30 cellular contexts compared by ENCODE assay signal in genomic region chr7:30650455-30650854, GRCh38. TPM values are rescaled to one million over a fixed set of nuclear protein-coding genes. Genes with fewer than 3 reads are reported as not detected.
DNase-seq lines count a peak whose midpoint lies in the region; ATAC-seq and TF ChIP-seq lines count a peak whose summit lies in the region.
"Had no signal": no experiment of that assay in that cellular context is flagged by ENCODE, and none has a peak within 500 bp of the region (broad histone marks: within the 10 kb centered on the region; RNA-seq: fewer than 3 reads in every experiment).

No MANE protein-coding gene starts in this region.

- peak; percentile 41 for ATAC-seq in GM23338
- ATAC-seq in HG02938 (IDR thresholded peaks at IDR 0.05; ENCODE audit: unreplicated experiment), result no peak
- ATAC-seq: left ventricle myocardium superior; naive thymus-derived CD8-positive, alpha-beta T cell had no signal

- H4K20me1 ChIP-seq in GM23338 (replicated peaks; ENCODE audit: insufficient read depth) (peaks cover 4% of the 10 kb centered on the region; the same call in 1 of the 2 replicates), smooth muscle cell (ENCODE audit: low read depth) (no peaks in the 10 kb centered on the region)

- POLR2A ChIA-PET in CD8-positive, alpha-beta memory T cell (lab: Charles Lee), result no interaction called here

- H3K36me3 ChIP-seq in GM23338 (ENCODE audit: insufficient read depth) (no peaks in the 10 kb centered on the region), smooth muscle cell (ENCODE audit: low read depth) (no peaks in the 10 kb centered on the region)
- H3K36me3 ChIP-seq in CD8-positive, alpha-beta memory T cell (ENCODE audit: insufficient read depth, low read length), result no peaks in the 10 kb centered on the region
- H3K36me3 ChIP-seq: adrenal gland, thoracic aorta had no signal

- H3K27ac Mint-ChIP-seq in GM23338 (no peak overlapping the region), glutamatergic neuron (ENCODE audit: unreplicated experiment) (peak overlapping the region; percentile 88)
- H3K27ac Mint-ChIP-seq in CD8-positive, alpha-beta memory T cell, result no peak overlapping the region
- H3K27ac Mint-ChIP-seq: IgD-negative memory B cell; mesothelial cell of epicardium; stimulated activated naive CD8-positive, alpha-beta T cell treated with anti-CD3 and anti-CD28 coated beads, Interleukin-15, Interleukin-2, amounts not matched to agents 100 ng/mL and 50 ng/mL, for 24 hours had no signal

- H3K27me3 Mint-ChIP-seq in GM23338 (ENCODE audit: insufficient read depth, low read depth, poor library complexity) (peaks cover 16% of the 10 kb centered on the region), glutamatergic neuron (ENCODE audit: unreplicated experiment) (peaks cover 11% of the 10 kb centered on the region)
- H3K27me3 Mint-ChIP-seq in CD8-positive, alpha-beta memory T cell, result peaks cover 0 to 2% of the 10 kb centered on the region in 2 donors
- H3K27me3 Mint-ChIP-seq: IgD-negative memory B cell; naive thymus-derived CD8-positive, alpha-beta T cell; stimulated activated naive CD8-positive, alpha-beta T cell treated with anti-CD3 and anti-CD28 coated beads, Interleukin-15, Interleukin-2, amounts not matched to agents 100 ng/mL and 50 ng/mL, for 24 hours had no signal

- no peak overlapping the region for H3K4me3 ChIP-seq in GM23338
- H3K4me3 ChIP-seq in CD8-positive, alpha-beta memory T cell (ENCODE audit: low read length), result no peak overlapping the region
- no peak overlapping the region for H3K4me3 ChIP-seq in smooth muscle cell
- H3K4me3 ChIP-seq: adrenal gland, GM23248, skin epidermis, thoracic aorta had no signal

- H3F3A ChIP-seq in GM23338 (replicated peaks; ENCODE audit: low read depth) (no peaks in the 10 kb centered on the region), smooth muscle cell (ENCODE audit: low read depth) (no peaks in the 10 kb centered on the region)

- DNase-seq in DMS 273 treated with DMSO at 0.1 percent for 48 hours (lab: John Stamatoyannopoulos, UW), result peak; percentile 16
- peak; percentile 36 for DNase-seq in GM23338 (ENCODE audit: low spot score)
- DNase-seq in NCI-H524 treated with DMSO at 0.1 percent for 48 hours (lab: John Stamatoyannopoulos, UW), result peak; percentile 91
- peak; percentile 70 for DNase-seq in glutamatergic neuron
- DNase-seq in OCI-M1 (lab: John Stamatoyannopoulos, UW), result no peak
- no peak for DNase-seq in CD8-positive, alpha-beta memory T cell
- DNase-seq in smooth muscle cell (lab: John Stamatoyannopoulos, UW; ENCODE audit: unreplicated experiment), result no peak
- DNase-seq: activated CD4-positive, alpha-beta T cell treated with anti-CD3 and anti-CD28 coated beads, Interleukin-2, amount 50 U/mL, for 1 hour; cerebellar nuclear complex; GM23248; hypothalamus; left ventricle myocardium superior; naive thymus-derived CD8-positive, alpha-beta T cell; NCI-H1048; NCI-H1930; NCI-H446 treated with DMSO at 0.1 percent for 48 hours; NK-92 treated with Interleukin-12 subunit alpha and Interleukin-12 subunit beta, amount 100 ng/mL, for 24 hours; nucleus accumbens; SHP77; T-helper 9 cell had no signal

- 93% methylated on average over 6 of the region's 6 CpGs for WGBS in smooth muscle cell (ENCODE audit: low lambda C conversion rate)

- H3K27ac ChIP-seq in GM23338 (ENCODE audit: low read depth), result no peak overlapping the region
- no peak overlapping the region for H3K27ac ChIP-seq in CD8-positive, alpha-beta memory T cell (ENCODE audit: low read depth, low read length)
- no peak overlapping the region for H3K27ac ChIP-seq in smooth muscle cell (ENCODE audit: low read depth)
- H3K27ac ChIP-seq: adrenal gland, GM23248, skin epidermis, thoracic aorta, WERI-Rb-1 had no signal

- H3K79me2 ChIP-seq in GM23338 (replicated peaks; ENCODE audit: insufficient read depth), result no peaks in the 10 kb centered on the region
- H3K79me2 ChIP-seq in smooth muscle cell (ENCODE audit: low read depth), result no peaks in the 10 kb centered on the region

- peaks cover 11% of the 10 kb centered on the region for H3K4me1 Mint-ChIP-seq in GM23338
- H3K4me1 Mint-ChIP-seq in glutamatergic neuron (ENCODE audit: low read depth, unreplicated experiment), result peaks cover 34% of the 10 kb centered on the region
- no peaks in the 10 kb centered on the region for H3K4me1 Mint-ChIP-seq in CD8-positive, alpha-beta memory T cell
- H3K4me1 Mint-ChIP-seq: IgD-negative memory B cell; mesothelial cell of epicardium; naive thymus-derived CD8-positive, alpha-beta T cell had no signal

- no peaks in the 10 kb centered on the region for H3K27me3 ChIP-seq in GM23338 (ENCODE audit: insufficient read depth)
- H3K27me3 ChIP-seq in CD8-positive, alpha-beta memory T cell (ENCODE audit: insufficient read depth, low read length, poor library complexity, severe bottlenecking), result no peaks in the 10 kb centered on the region
- no peaks in the 10 kb centered on the region for H3K27me3 ChIP-seq in smooth muscle cell (ENCODE audit: low read depth)
- H3K27me3 ChIP-seq: adrenal gland had no signal

- H3K4me1 ChIP-seq in GM23338 (ENCODE audit: insufficient read depth), result no peaks in the 10 kb centered on the region; the same call in 1 of the 2 replicates
- H3K4me1 ChIP-seq in CD8-positive, alpha-beta memory T cell (ENCODE audit: insufficient read depth, low read length), result no peaks in the 10 kb centered on the region
- no peaks in the 10 kb centered on the region for H3K4me1 ChIP-seq in smooth muscle cell (ENCODE audit: low read depth)
- H3K4me1 ChIP-seq: adrenal gland had no signal

- CTCF ChIA-PET in CD8-positive, alpha-beta memory T cell (lab: Charles Lee), result no interaction called here

- TF ChIP-seq CTCF in GM23338 (conservative IDR thresholded peaks at IDR 0.05; ENCODE audit: low read depth in 2 of 2), result 0 out of 4 replicates have a peak, but pooled peaks of 1 of the 2 experiments have one; percentile 9
- TF ChIP-seq CTCF in glutamatergic neuron (IDR thresholded peaks at IDR 0.05; ENCODE audit: partially characterized antibody, unreplicated experiment), result peak; percentile 6
- no peak for TF ChIP-seq CTCF in smooth muscle cell (IDR thresholded peaks at IDR 0.05; ENCODE audit: borderline replicate concordance, insufficient read depth, poor library complexity, severe bottlenecking)

- no peaks in the 10 kb centered on the region for H3K9me3 ChIP-seq in CD8-positive, alpha-beta memory T cell (ENCODE audit: low read length)
- no peaks in the 10 kb centered on the region for H3K9me3 ChIP-seq in smooth muscle cell (replicated peaks; ENCODE audit: low read depth)
- H3K9me3 ChIP-seq: adrenal gland, thoracic aorta had no signal

- no peak overlapping the region for H3K9ac ChIP-seq in smooth muscle cell (ENCODE audit: low read depth)
- H3K9ac ChIP-seq: GM23248 had no signal

- H3K36me3 Mint-ChIP-seq in GM23338 (ENCODE audit: low read depth), result peaks cover 10% of the 10 kb centered on the region
- peaks cover 5% of the 10 kb centered on the region for H3K36me3 Mint-ChIP-seq in glutamatergic neuron (ENCODE audit: unreplicated experiment)
- peaks cover 0 to 10% (median 6%) of the 10 kb centered on the region in 3 donors for H3K36me3 Mint-ChIP-seq in CD8-positive, alpha-beta memory T cell
- H3K36me3 Mint-ChIP-seq: IgD-negative memory B cell had no signal

- H3K9me3 Mint-ChIP-seq in GM23338 (no peaks in the 10 kb centered on the region), glutamatergic neuron (ENCODE audit: unreplicated experiment) (peaks cover 8% of the 10 kb centered on the region)
- no peaks in the 10 kb centered on the region for H3K9me3 Mint-ChIP-seq in CD8-positive, alpha-beta memory T cell
- H3K9me3 Mint-ChIP-seq: brain; IgD-negative memory B cell; mesothelial cell of epicardium; naive thymus-derived CD8-positive, alpha-beta T cell; stimulated activated naive CD8-positive, alpha-beta T cell treated with anti-CD3 and anti-CD28 coated beads, Interleukin-15, Interleukin-2, amounts not matched to agents 100 ng/mL and 50 ng/mL, for 24 hours had no signal

- no peak overlapping the region for H3K4me3 Mint-ChIP-seq in GM23338
- peak overlapping the region; percentile 70 for H3K4me3 Mint-ChIP-seq in glutamatergic neuron (ENCODE audit: unreplicated experiment)
- no peak overlapping the region for H3K4me3 Mint-ChIP-seq in CD8-positive, alpha-beta memory T cell
- H3K4me3 Mint-ChIP-seq: brain; IgD-negative memory B cell; mesothelial cell of epicardium; naive thymus-derived CD8-positive, alpha-beta T cell; stimulated activated naive CD8-positive, alpha-beta T cell treated with anti-CD3 and anti-CD28 coated beads, Interleukin-15, Interleukin-2, amounts not matched to agents 100 ng/mL and 50 ng/mL, for 24 hours had no signal

- no peaks in the 10 kb centered on the region for H3K9me2 ChIP-seq in GM23338 (ENCODE audit: insufficient read depth)

- no peak overlapping the region for H3K4me2 ChIP-seq in GM23338
- H3K4me2 ChIP-seq in smooth muscle cell, result no peak overlapping the region

- H2AFZ ChIP-seq in GM23338 (no peak overlapping the region), smooth muscle cell (ENCODE audit: low read depth) (no peak overlapping the region)
- H2AFZ ChIP-seq: GM23248 had no signal

TF ChIP-seq in GM23338, 12 proteins besides CTCF, POLR2A, EP300 and RAD21 (continues in another document):
- TF ChIP-seq ZNF331 (CRISPR knock-in tag; IDR thresholded peaks at IDR 0.05; ENCODE audit: low read depth), result no peak
- TF ChIP-seq STAT1 (IDR thresholded peaks at IDR 0.05; ENCODE audit: unreplicated experiment), result no peak
- TF ChIP-seq EZH2phosphoT487 (IDR thresholded peaks at IDR 0.05; ENCODE audit: unreplicated experiment), result no peak

RNA-seq across cellular contexts. Expression of gene CRHR2, which starts 31.8 kb away (rescaled TPM):
- total RNA-seq in GM23338 (2014; rRNA removed; shearing (Covaris generic)), result 0.14 and 0.23 TPM in 2 replicates
- polyA plus RNA-seq in GM23338 (2016; fragmentation: Nextera tagmentation; extraction: Ambion mirVana) (0.26 and 1.4 TPM in 2 replicates), smooth muscle cell (0.16 and 0.74 TPM in 2 replicates)
- total RNA-seq in glutamatergic neuron (ENCODE audit: unreplicated experiment) (2.4 TPM), smooth muscle cell (not detected in 2 replicates)
- total RNA-seq in CD8-positive, alpha-beta memory T cell, result not detected
- polyA plus RNA-seq in CD8-positive, alpha-beta memory T cell, result not detected
- total RNA-seq: GM23248; mesothelial cell of epicardium; naive thymus-derived CD8-positive, alpha-beta T cell; pulmonary artery endothelial cell had no signal
- polyA plus RNA-seq: IgD-negative memory B cell had no signal

RNA-seq across cellular contexts. Expression of gene GARS1, which starts 55.8 kb away (rescaled TPM):
- 241 and 271 TPM in 2 replicates for total RNA-seq in GM23338 (2014; rRNA removed; shearing (Covaris generic))
- polyA plus RNA-seq in GM23338 (2016; fragmentation: Nextera tagmentation; extraction: Ambion mirVana), result 198 and 207 TPM in 2 replicates
- total RNA-seq in glutamatergic neuron (ENCODE audit: unreplicated experiment), result 511 TPM
- 100 to 1,000 TPM; 311 to 329 TPM for total RNA-seq in CD8-positive, alpha-beta memory T cell
- polyA plus RNA-seq in CD8-positive, alpha-beta memory T cell, result 92.0 TPM
- 240 and 299 TPM in 2 replicates for total RNA-seq in smooth muscle cell
- 222 and 233 TPM in 2 replicates for polyA plus RNA-seq in smooth muscle cell

Comparison
In these comparisons a context has a peak if more than half of its experiments do, and no peak if none do; other contexts are left out.
1. DNase-seq: peak in DMS 273 treated with DMSO at 0.1 percent for 48 hours (single experiment), GM23338 (single experiment), NCI-H524 treated with DMSO at 0.1 percent for 48 hours (single experiment) and glutamatergic neuron (single experiment); none in OCI-M1 (single experiment), CD8-positive, alpha-beta memory T cell (0 of 5) and smooth muscle cell (single experiment).